In genomic region chr2:204479557-204479956, GRCh38 we compare ENCODE assay signal across 19 cellular contexts.
DNase-seq lines count a peak whose midpoint lies in the region; ATAC-seq, FAIRE-seq and TF ChIP-seq lines count a peak whose summit lies in the region.
"Had no signal": no experiment of that assay in that cellular context is flagged by ENCODE, and none has a peak within 500 bp of the region (broad histone marks: within the 10 kb centered on the region; RNA-seq: fewer than 3 reads in every experiment).

No MANE protein-coding gene starts in this region.

- no peaks in the 10 kb centered on the region for H3K9me3 Mint-ChIP-seq in activated T-cell treated with anti-CD3 and anti-CD28 coated beads, Interleukin-2, amount 50 U/mL, for 24 hours
- H3K9me3 Mint-ChIP-seq: dendritic cell treated with granulocyte-macrophage colony-stimulating factor and Interleukin-4, amounts not matched to agents 40 ng/mL and 50 ng/mL, for 4 days; stimulated activated naive CD8-positive, alpha-beta T cell treated with anti-CD3 and anti-CD28 coated beads, Interleukin-15, Interleukin-2, amounts not matched to agents 100 ng/mL and 50 ng/mL, for 24 hours; type B pancreatic cell had no signal

- no peak for TF ChIP-seq CTCF in bronchial epithelial cell (IDR thresholded peaks at IDR 0.05; ENCODE audit: insufficient read depth, low read length, severe bottlenecking)

- no peaks in the 10 kb centered on the region for H3K4me1 Mint-ChIP-seq in activated T-cell treated with anti-CD3 and anti-CD28 coated beads, Interleukin-2, amount 50 U/mL, for 24 hours (ENCODE audit: low read depth)

- H3K36me3 ChIP-seq in bronchial epithelial cell (ENCODE audit: control insufficient read depth, insufficient read depth, low read length) = no peaks in the 10 kb centered on the region
- H3K36me3 ChIP-seq: esophagus muscularis mucosa, neural progenitor cell, right atrium auricular region had no signal

- peak; percentile 48 for FAIRE-seq in HTR-8/SVneo (lab: Jason Lieb, UNC)
- no peak for FAIRE-seq in bronchial epithelial cell (lab: Jason Lieb, UNC)

- H3K4me3 ChIP-seq in bronchial epithelial cell (ENCODE audit: low read depth, low read length) = no peak overlapping the region
- H3K4me3 ChIP-seq: esophagus muscularis mucosa, neural progenitor cell, right atrium auricular region had no signal

- no peaks in the 10 kb centered on the region for H3K27me3 ChIP-seq in bronchial epithelial cell (ENCODE audit: control insufficient read depth, insufficient read depth, low read length)
- H3K27me3 ChIP-seq: esophagus muscularis mucosa, neural progenitor cell, right atrium auricular region had no signal

- no peak overlapping the region for H3K27ac Mint-ChIP-seq in activated T-cell treated with anti-CD3 and anti-CD28 coated beads, Interleukin-2, amount 50 U/mL, for 24 hours
- H3K27ac Mint-ChIP-seq: dendritic cell treated with granulocyte-macrophage colony-stimulating factor and Interleukin-4, amounts not matched to agents 40 ng/mL and 50 ng/mL, for 4 days; neural progenitor cell; stimulated activated naive CD8-positive, alpha-beta T cell treated with anti-CD3 and anti-CD28 coated beads, Interleukin-15, Interleukin-2, amounts not matched to agents 100 ng/mL and 50 ng/mL, for 24 hours; type B pancreatic cell had no signal

- H3K27me3 Mint-ChIP-seq in activated T-cell treated with anti-CD3 and anti-CD28 coated beads, Interleukin-2, amount 50 U/mL, for 24 hours = peaks cover 3% of the 10 kb centered on the region
- H3K27me3 Mint-ChIP-seq: dendritic cell treated with granulocyte-macrophage colony-stimulating factor and Interleukin-4, amounts not matched to agents 40 ng/mL and 50 ng/mL, for 4 days; stimulated activated naive CD8-positive, alpha-beta T cell treated with anti-CD3 and anti-CD28 coated beads, Interleukin-15, Interleukin-2, amounts not matched to agents 100 ng/mL and 50 ng/mL, for 24 hours had no signal

- ATAC-seq in HG03095 (IDR thresholded peaks at IDR 0.05; ENCODE audit: unreplicated experiment) = no peak
- ATAC-seq: left colon had no signal

- H3K36me3 Mint-ChIP-seq in activated T-cell treated with anti-CD3 and anti-CD28 coated beads, Interleukin-2, amount 50 U/mL, for 24 hours (ENCODE audit: low read depth) = no peaks in the 10 kb centered on the region
- H3K36me3 Mint-ChIP-seq: neural progenitor cell, type B pancreatic cell had no signal

- H3K4me3 Mint-ChIP-seq in activated T-cell treated with anti-CD3 and anti-CD28 coated beads, Interleukin-2, amount 50 U/mL, for 24 hours = no peak overlapping the region
- H3K4me3 Mint-ChIP-seq: dendritic cell treated with granulocyte-macrophage colony-stimulating factor and Interleukin-4, amounts not matched to agents 40 ng/mL and 50 ng/mL, for 4 days; neural progenitor cell; stimulated activated naive CD8-positive, alpha-beta T cell treated with anti-CD3 and anti-CD28 coated beads, Interleukin-15, Interleukin-2, amounts not matched to agents 100 ng/mL and 50 ng/mL, for 24 hours; type B pancreatic cell had no signal

- peak; percentile 67 for DNase-seq in EH (ENCODE audit: low read depth)
- peak; percentile 12 for DNase-seq in HTR-8/SVneo (ENCODE audit: insufficient read length, low spot score)
- peak; percentile 60 for DNase-seq in bronchial epithelial cell (ENCODE audit: low read depth)
- peak; percentile 51 for DNase-seq in kidney glomerular epithelial cell (lab: John Stamatoyannopoulos, UW)
- DNase-seq in mesenteric fat pad (ENCODE audit: low spot score) = no peak
- no peak for DNase-seq in NOMO-1 treated with dmso at 0.1 percent for 144 hours (lab: John Stamatoyannopoulos, UW; ENCODE audit: unreplicated experiment)
- no peak for DNase-seq in activated T-cell treated with anti-CD3 and anti-CD28 coated beads, Interleukin-2, amount 50 U/mL, for 24 hours
- DNase-seq: activated effector memory CD4-positive, alpha-beta T cell treated with Interleukin-2 at 50 U/mL for 16 hours; hypothalamus; KG1; left colon; NCI-H1092 treated with DMSO at 0.1 percent for 48 hours had no signal

Comparison
In these comparisons a context has a peak if more than half of its experiments do, and no peak if none do; other contexts are left out.
1. DNase-seq: peak in EH (single experiment), HTR-8/SVneo (single experiment), bronchial epithelial cell (single experiment) and kidney glomerular epithelial cell (single experiment); none in mesenteric fat pad (single experiment), NOMO-1 treated with dmso at 0.1 percent for 144 hours (single experiment) and activated T-cell treated with anti-CD3 and anti-CD28 coated beads, Interleukin-2, amount 50 U/mL, for 24 hours (single experiment).